Comparison of ENCODE assay signal across 10 cellular contexts in genomic region chr3:33054100-33055097, GRCh38. TPM values are rescaled to one million over a fixed set of nuclear protein-coding genes. Genes with fewer than 3 reads are reported as not detected.
DNase-seq lines count a peak whose midpoint lies in the region; ATAC-seq and TF ChIP-seq lines count a peak whose summit lies in the region.
"Had no signal": no experiment of that assay in that cellular context is flagged by ENCODE, and none has a peak within 500 bp of the region (broad histone marks: within the 10 kb centered on the region; RNA-seq: fewer than 3 reads in every experiment).

No MANE protein-coding gene starts in this region.

- no peaks in the 10 kb centered on the region for H3K9me3 Mint-ChIP-seq in activated CD4-positive, alpha-beta T cell treated with anti-CD3 and anti-CD28 coated beads for 36 hours (ENCODE audit: low read depth)
- no peaks in the 10 kb centered on the region for H3K9me3 Mint-ChIP-seq in T-cell

- no peak overlapping the region for H3K4me2 ChIP-seq in hepatocyte
- H3K4me2 ChIP-seq: A549 had no signal

- H2AFZ ChIP-seq in hepatocyte, result no peak overlapping the region

- no peak for DNase-seq in activated CD4-positive, alpha-beta T cell treated with anti-CD3 and anti-CD28 coated beads for 36 hours
- no peak for DNase-seq in activated CD4-positive, alpha-beta T cell treated with anti-CD3 and anti-CD28 coated beads for 1 hour
- no peak for DNase-seq in T-cell
- DNase-seq in erythroblast (lab: John Stamatoyannopoulos, UW), result peak; percentile 83 to 96
- DNase-seq in NCI-H774 (lab: John Stamatoyannopoulos, UW), result no peak
- no peak for DNase-seq in hepatocyte (ENCODE audit: low spot score)
- no peak for DNase-seq in activated CD4-positive, CD25-positive, alpha-beta regulatory T cell treated with anti-CD3 and anti-CD28 coated beads, Interleukin-2, amount 50 U/mL, for 72 hours

- H3K4me1 ChIP-seq in hepatocyte (ENCODE audit: insufficient read depth), result peaks cover 28% of the 10 kb centered on the region
- H3K4me1 ChIP-seq: A549, SJSA1 had no signal

- ATAC-seq in activated CD4-positive, alpha-beta T cell treated with anti-CD3 and anti-CD28 coated beads for 36 hours, result no peak
- peak in 2 of 4 experiments; percentile 15 to 23 for ATAC-seq in T-cell (replicated peaks in 1 of 4)
- ATAC-seq: A549 had no signal

- H3K27ac Mint-ChIP-seq in activated CD4-positive, alpha-beta T cell treated with anti-CD3 and anti-CD28 coated beads for 36 hours, result peak overlapping the region; percentile 88
- H3K27ac Mint-ChIP-seq in T-cell, result peak overlapping the region; percentile 94 to 95

- no peak overlapping the region for H3K4me3 ChIP-seq in skin epidermis
- H3K4me3 ChIP-seq in hepatocyte, result no peak overlapping the region
- H3K4me3 ChIP-seq: A549, SJSA1 had no signal

- no peaks in the 10 kb centered on the region for H3K9me2 ChIP-seq in hepatocyte (replicated peaks; ENCODE audit: insufficient read depth)

- peaks cover 57% of the 10 kb centered on the region for H3K36me3 Mint-ChIP-seq in activated CD4-positive, alpha-beta T cell treated with anti-CD3 and anti-CD28 coated beads for 36 hours (ENCODE audit: low read depth)
- peaks cover 56% of the 10 kb centered on the region for H3K36me3 Mint-ChIP-seq in T-cell

- H3K79me2 ChIP-seq in hepatocyte, result no peaks in the 10 kb centered on the region

- 84% methylated on average over 5 of the region's 5 CpGs for WGBS in hepatocyte (ENCODE audit: low lambda C conversion rate, missing lambda C conversion rate)

- H3K4me1 Mint-ChIP-seq in activated CD4-positive, alpha-beta T cell treated with anti-CD3 and anti-CD28 coated beads for 36 hours, result peaks cover 74% of the 10 kb centered on the region
- peaks cover 61 to 79% (median 72%) of the 10 kb centered on the region in 3 donors for H3K4me1 Mint-ChIP-seq in T-cell

- CTCF ChIA-PET in activated CD4-positive, alpha-beta T cell treated with anti-CD3 and anti-CD28 coated beads for 36 hours (lab: Charles Lee), result interaction anchor here (0.6 to 2.0 kb wide), 3 partner anchors 20 to 345 kb away, joined by 3 to 7 read pairs (median 3); no protein-coding TSS in a partner anchor
- CTCF ChIA-PET in T-cell (lab: Charles Lee), result no interaction called here

- intact Hi-C loops in activated CD4-positive, alpha-beta T cell treated with anti-CD3 and anti-CD28 coated beads for 36 hours (cut with DNase I, micrococcal nuclease), result no loop called here

- TF ChIP-seq CTCF in hepatocyte (IDR thresholded peaks at IDR 0.05; ENCODE audit: poor library complexity), result no peak

- peak overlapping the region in 16 of 21 experiments; percentile 15 to 95 (median 69) for H3K27ac ChIP-seq in skin epidermis
- no peak overlapping the region for H3K27ac ChIP-seq in hepatocyte
- H3K27ac ChIP-seq: A549, SJSA1 had no signal

- H3K9me3 ChIP-seq in hepatocyte (ENCODE audit: low read depth), result no peaks in the 10 kb centered on the region
- H3K9me3 ChIP-seq: A549, SJSA1 had no signal

- no peaks in the 10 kb centered on the region for H4K20me1 ChIP-seq in hepatocyte (ENCODE audit: insufficient read depth, poor library complexity, severe bottlenecking)

- H3K4me3 Mint-ChIP-seq in activated CD4-positive, alpha-beta T cell treated with anti-CD3 and anti-CD28 coated beads for 36 hours, result no peak overlapping the region
- H3K4me3 Mint-ChIP-seq in T-cell, result peak overlapping the region in 1 of 3 donors; percentile 46

- H3K36me3 ChIP-seq in hepatocyte (replicated peaks; ENCODE audit: insufficient read depth, low read depth), result no peaks in the 10 kb centered on the region

- POLR2A ChIA-PET in activated CD4-positive, alpha-beta T cell treated with anti-CD3 and anti-CD28 coated beads for 36 hours (lab: Charles Lee), result no interaction called here
- POLR2A ChIA-PET in T-cell (lab: Charles Lee), result interaction anchor here (0.6 to 0.7 kb wide), 2 partner anchors 8 to 10 kb away, joined by 3 to 4 read pairs; no protein-coding TSS in a partner anchor

- TF ChIP-seq POLR2A in erythroblast (IDR thresholded peaks at IDR 0.05; ENCODE audit: low read length), result no peak

- no peaks in the 10 kb centered on the region for H3K27me3 Mint-ChIP-seq in activated CD4-positive, alpha-beta T cell treated with anti-CD3 and anti-CD28 coated beads for 36 hours
- no peaks in the 10 kb centered on the region for H3K27me3 Mint-ChIP-seq in T-cell

- no peaks in the 10 kb centered on the region for H3K27me3 ChIP-seq in hepatocyte
- H3K27me3 ChIP-seq: SJSA1 had no signal

RNA-seq across cellular contexts. Expression of gene GLB1, which starts 42.5 kb away (rescaled TPM):
- 10 to 100 TPM; 44.2 to 48.9 TPM for total RNA-seq in activated CD4-positive, alpha-beta T cell treated with anti-CD3 and anti-CD28 coated beads for 36 hours
- total RNA-seq in T-cell (10 to 100 TPM; 28.2 to 46.2 (median 31.3) TPM), hepatocyte (174 and 251 TPM in 2 replicates)
- 163 and 176 TPM in 2 replicates for polyA plus RNA-seq in hepatocyte

RNA-seq across cellular contexts. Expression of gene TMPPE, which starts 42.5 kb away (rescaled TPM):
- total RNA-seq in activated CD4-positive, alpha-beta T cell treated with anti-CD3 and anti-CD28 coated beads for 36 hours, result 1 to 10 TPM; 6.6 to 6.7 TPM
- total RNA-seq in T-cell (10 to 100 TPM in 2 of 5 donors, 1 to 10 TPM in 3; 8.0 to 11.2 (median 9.8) TPM), hepatocyte (3.3 and 3.7 TPM in 2 replicates)
- 1.1 and 1.4 TPM in 2 replicates for polyA plus RNA-seq in hepatocyte

RNA-seq across cellular contexts. Expression of gene CRTAP, which starts 59.4 kb away (rescaled TPM):
- total RNA-seq in activated CD4-positive, alpha-beta T cell treated with anti-CD3 and anti-CD28 coated beads for 36 hours, result 10 to 100 TPM; 39.2 to 43.4 TPM
- total RNA-seq in T-cell (10 to 100 TPM; 27.8 to 65.7 (median 52.4) TPM), hepatocyte (178 and 201 TPM in 2 replicates)
- polyA plus RNA-seq in hepatocyte, result 125 and 127 TPM in 2 replicates

Comparison
In these comparisons a context has a peak if more than half of its experiments do, and no peak if none do; other contexts are left out.
1. DNase-seq: peak in erythroblast (2 of 2); none in activated CD4-positive, alpha-beta T cell treated with anti-CD3 and anti-CD28 coated beads for 36 hours (single experiment), activated CD4-positive, alpha-beta T cell treated with anti-CD3 and anti-CD28 coated beads for 1 hour (single experiment), T-cell (0 of 34), NCI-H774 (single experiment), hepatocyte (single experiment) and activated CD4-positive, CD25-positive, alpha-beta regulatory T cell treated with anti-CD3 and anti-CD28 coated beads, Interleukin-2, amount 50 U/mL, for 72 hours (single experiment).